ENCODE assay signal across 11 cellular contexts in genomic region chr3:52313188-52313773, GRCh38. TPM values are rescaled to one million over a fixed set of nuclear protein-coding genes. Genes with fewer than 3 reads are reported as not detected.
DNase-seq lines count a peak whose midpoint lies in the region; ATAC-seq and TF ChIP-seq lines count a peak whose summit lies in the region.
"Had no signal": no experiment of that assay in that cellular context is flagged by ENCODE, and none has a peak within 500 bp of the region (broad histone marks: within the 10 kb centered on the region; RNA-seq: fewer than 3 reads in every experiment).

No MANE protein-coding gene starts in this region.

- H3K27me3 Mint-ChIP-seq in central memory CD8-positive, alpha-beta T cell = no peaks in the 10 kb centered on the region
- H3K27me3 Mint-ChIP-seq: CD4-positive, alpha-beta memory T cell had no signal

- H3K4me3 Mint-ChIP-seq in central memory CD8-positive, alpha-beta T cell = no peak overlapping the region
- H3K4me3 Mint-ChIP-seq: CD4-positive, alpha-beta memory T cell; nephron progenitor cell had no signal

- ATAC-seq in GM19043 (IDR thresholded peaks at IDR 0.05; ENCODE audit: low read depth, unreplicated experiment) = peak; percentile 9
- peak; percentile 14 for ATAC-seq in HG03175 (IDR thresholded peaks at IDR 0.05; ENCODE audit: unreplicated experiment)
- no peak for ATAC-seq in central memory CD8-positive, alpha-beta T cell (replicated peaks; ENCODE audit: extremely low read depth, poor library complexity, severe bottlenecking)
- ATAC-seq in GM18861 (IDR thresholded peaks at IDR 0.05; ENCODE audit: unreplicated experiment) = no peak

- H3K27ac ChIP-seq in ACC112 (ENCODE audit: low read depth, low read length) (peak overlapping the region; percentile 19; the same call in 1 of the 2 replicates), mammary epithelial cell (ENCODE audit: insufficient read depth, low read depth, low read length) (no peak overlapping the region)

- in situ Hi-C loops in mammary epithelial cell (cut with MboI; ENCODE audit: low sequenced_read_pairs in 2 of 2) (no loop called here), HAP-1 (cut with MboI; ENCODE audit: low sequenced_read_pairs) (no loop called here)

- TF ChIP-seq CTCF in mammary epithelial cell (conservative IDR thresholded peaks at IDR 0.05 in 1 of 2, IDR thresholded peaks at IDR 0.05 in 1 of 2; ENCODE audit: extremely low read depth in 1 of 2, insufficient read depth in 1 of 2, low read depth in 1 of 2, low read length in 2 of 2) = no peak

- no TSS peak for BruUV-seq in mammary epithelial cell (replicated peaks; lab: Mats Ljungman, UMichigan)

- no peaks in the 10 kb centered on the region for H3K9me3 ChIP-seq in mammary epithelial cell (replicated peaks; ENCODE audit: insufficient read depth, low read length)
- no peaks in the 10 kb centered on the region for H3K9me3 ChIP-seq in HAP-1
- H3K9me3 ChIP-seq: gastroesophageal sphincter had no signal

- H3K4me1 ChIP-seq in ACC112 (ENCODE audit: control insufficient read depth, insufficient read depth, low read length, unreplicated experiment) = peaks cover 30% of the 10 kb centered on the region
- H3K4me1 ChIP-seq in mammary epithelial cell (ENCODE audit: insufficient read depth, low read length) = peaks cover 14% of the 10 kb centered on the region
- H3K4me1 ChIP-seq in HAP-1 = no peaks in the 10 kb centered on the region

- H3K27me3 ChIP-seq in ACC112 (ENCODE audit: insufficient read depth, low read length) (no peaks in the 10 kb centered on the region), mammary epithelial cell (ENCODE audit: insufficient read depth, low read length) (no peaks in the 10 kb centered on the region), HAP-1 (ENCODE audit: low read depth) (no peaks in the 10 kb centered on the region)
- H3K27me3 ChIP-seq: gastroesophageal sphincter had no signal

- no peaks in the 10 kb centered on the region for H3K9me3 Mint-ChIP-seq in central memory CD8-positive, alpha-beta T cell
- H3K9me3 Mint-ChIP-seq: CD4-positive, alpha-beta memory T cell; nephron progenitor cell had no signal

- CTCF ChIA-PET in mammary epithelial cell (lab: Charles Lee; ENCODE audit: low non-redundant PET) = no interaction called here

- H3K4me3 ChIP-seq in ACC112 (ENCODE audit: low read depth, low read length) (no peak overlapping the region), mammary epithelial cell (replicated peaks in 1 of 3; ENCODE audit: insufficient read depth in 1 of 3, low read depth in 2 of 3, low read length in 3 of 3) (no peak overlapping the region), HAP-1 (no peak overlapping the region)
- H3K4me3 ChIP-seq: gastroesophageal sphincter had no signal

- no peak for DNase-seq in central memory CD8-positive, alpha-beta T cell (ENCODE audit: low spot score in 2 of 2)
- DNase-seq in NCI-H510A treated with DMSO at 0.1 percent for 48 hours (lab: John Stamatoyannopoulos, UW) = no peak
- no peak for DNase-seq in mammary epithelial cell
- DNase-seq in HAP-1 (ENCODE audit: low spot score in 2 of 2) = no peak
- DNase-seq: CD4-positive, alpha-beta memory T cell; nephron progenitor cell had no signal

- H2AFZ ChIP-seq in ACC112 (ENCODE audit: low read length, unreplicated experiment) (no peak overlapping the region), mammary epithelial cell (ENCODE audit: low read depth, low read length) (no peak overlapping the region)

- dilution Hi-C loops in mammary epithelial cell (cut with HindIII; ENCODE audit: low sequenced_read_pairs) = no loop called here

- H4K20me1 ChIP-seq in mammary epithelial cell (ENCODE audit: insufficient read depth, low read length) = no peaks in the 10 kb centered on the region

- WGBS in mammary epithelial cell (ENCODE audit: low coverage, missing lambda C conversion rate) = 100% methylated on average over 2 of the region's 2 CpGs

- peak overlapping the region; percentile 29 for H3K27ac Mint-ChIP-seq in central memory CD8-positive, alpha-beta T cell (ENCODE audit: low read depth)
- H3K27ac Mint-ChIP-seq: nephron progenitor cell had no signal

- no peak overlapping the region for H3K4me2 ChIP-seq in mammary epithelial cell (ENCODE audit: insufficient read depth, low read depth, low read length)

- no peak overlapping the region for H3K9ac ChIP-seq in mammary epithelial cell (ENCODE audit: insufficient read depth, low read length)

- peaks cover 6% of the 10 kb centered on the region for H3K36me3 Mint-ChIP-seq in central memory CD8-positive, alpha-beta T cell (ENCODE audit: insufficient read depth)

- peaks cover 34% of the 10 kb centered on the region for H3K4me1 Mint-ChIP-seq in central memory CD8-positive, alpha-beta T cell

- H3K36me3 ChIP-seq in ACC112 (ENCODE audit: insufficient read depth, low read length) = no peaks in the 10 kb centered on the region
- H3K36me3 ChIP-seq in mammary epithelial cell (ENCODE audit: insufficient read depth, low read length) = no peaks in the 10 kb centered on the region
- no peaks in the 10 kb centered on the region for H3K36me3 ChIP-seq in HAP-1 (replicated peaks)

- intact Hi-C loops in mammary epithelial cell (cut with micrococcal nuclease) = no loop called here

- H3K79me2 ChIP-seq in ACC112 (ENCODE audit: control insufficient read depth, insufficient read depth, low read length, unreplicated experiment) (no peaks in the 10 kb centered on the region), mammary epithelial cell (ENCODE audit: insufficient read depth, low read length) (no peaks in the 10 kb centered on the region)

RNA-seq across cellular contexts. Expression of gene DNAH1, which starts 2.8 kb away (rescaled TPM):
- total RNA-seq in mammary epithelial cell = 1 to 10 TPM; 1.5 to 4.0 TPM
- polyA plus RNA-seq in mammary epithelial cell = 0.44 TPM
- polyA minus RNA-seq in mammary epithelial cell = 2.5 TPM

RNA-seq across cellular contexts. Expression of gene GLYCTK, which starts 25.7 kb away (rescaled TPM):
- 10 to 100 TPM in 1 of 2 donors, 1 to 10 TPM in 1; 6.7 to 11.0 TPM for total RNA-seq in mammary epithelial cell
- polyA plus RNA-seq in mammary epithelial cell = 10.3 TPM
- 6.6 TPM for polyA minus RNA-seq in mammary epithelial cell

RNA-seq across cellular contexts. Expression of gene WDR82, which starts 34.8 kb away (rescaled TPM):
- total RNA-seq in mammary epithelial cell = 10 to 100 TPM; 54.3 to 59.8 TPM
- polyA plus RNA-seq in mammary epithelial cell = 52.7 TPM
- polyA minus RNA-seq in mammary epithelial cell = 57.3 TPM

Comparison
In these comparisons a context has a peak if more than half of its experiments do, and no peak if none do; other contexts are left out.
1. ATAC-seq: peak in GM19043 (single experiment) and HG03175 (single experiment); none in central memory CD8-positive, alpha-beta T cell (single experiment) and GM18861 (single experiment).